In genomic region chr16:296276-296675, GRCh38 we compare ENCODE assay signal across 2 cellular contexts.
TF ChIP-seq lines count a peak whose summit lies in the region.

No MANE protein-coding gene starts in this region.

TF ChIP-seq in HEK293, 187 proteins besides CTCF, POLR2A, EP300 and RAD21:
- TF ChIP-seq ZNF155 (tag by site-specific recombination; IDR thresholded peaks at IDR 0.05) (no peak), GLIS1 (tag by site-specific recombination; IDR thresholded peaks at IDR 0.05) (peak; percentile 30; the same call in 1 of the 2 replicates)

TF ChIP-seq in K562, 482 proteins besides CTCF, POLR2A, EP300 and RAD21:
- TF ChIP-seq ZFP91 (CRISPR knock-in tag; IDR thresholded peaks at IDR 0.05) (no peak), POLR2G (IDR thresholded peaks at IDR 0.05; ENCODE audit: low read depth, low read length) (peak; percentile 50)
TF ChIP-seq in K562: peak in this region for 1.
